ENCODE assay signal across 13 cellular contexts in genomic region chr13:73741111-73741510, GRCh38.
DNase-seq lines count a peak whose midpoint lies in the region; ATAC-seq and TF ChIP-seq lines count a peak whose summit lies in the region.
"Had no signal": no experiment of that assay in that cellular context is flagged by ENCODE, and none has a peak within 500 bp of the region (broad histone marks: within the 10 kb centered on the region; RNA-seq: fewer than 3 reads in every experiment).

No MANE protein-coding gene starts in this region.

- H3K36me3 Mint-ChIP-seq in activated naive CD8-positive, alpha-beta T cell treated with anti-CD3 and anti-CD28 coated beads, Interleukin-2, amount 50 U/mL, for 24 hours (ENCODE audit: low read depth) = peaks cover 3% of the 10 kb centered on the region

- no peak for ATAC-seq in Right ventricle myocardium superior (ENCODE audit: poor library complexity)
- ATAC-seq in activated naive CD8-positive, alpha-beta T cell treated with anti-CD3 and anti-CD28 coated beads, Interleukin-2, amount 50 U/mL, for 24 hours = no peak

- H3K4me1 ChIP-seq in left ventricle myocardium inferior = peaks cover 10% of the 10 kb centered on the region
- no peaks in the 10 kb centered on the region for H3K4me1 ChIP-seq in suprapubic skin
- H3K4me1 ChIP-seq: right atrium auricular region had no signal

- TF ChIP-seq CTCF in left ventricle myocardium inferior (IDR thresholded peaks at IDR 0.05; ENCODE audit: borderline replicate concordance) = no peak
- TF ChIP-seq CTCF in foreskin fibroblast (IDR thresholded peaks at IDR 0.05; ENCODE audit: low read depth, low read length) = no peak
- no peak for TF ChIP-seq CTCF in suprapubic skin (IDR thresholded peaks at IDR 0.05)

- peaks cover 33% of the 10 kb centered on the region for H3K4me1 Mint-ChIP-seq in activated naive CD8-positive, alpha-beta T cell treated with anti-CD3 and anti-CD28 coated beads, Interleukin-2, amount 50 U/mL, for 24 hours

- intact Hi-C loops in left ventricle myocardium inferior (cut with micrococcal nuclease) = no loop called here
- intact Hi-C loops in Right ventricle myocardium superior (cut with DNase I) = no loop called here

- no peaks in the 10 kb centered on the region for H3K36me3 ChIP-seq in left ventricle myocardium inferior
- no peaks in the 10 kb centered on the region for H3K36me3 ChIP-seq in suprapubic skin
- H3K36me3 ChIP-seq: right atrium auricular region had no signal

- no peaks in the 10 kb centered on the region for H3K27me3 Mint-ChIP-seq in activated naive CD8-positive, alpha-beta T cell treated with anti-CD3 and anti-CD28 coated beads, Interleukin-2, amount 50 U/mL, for 24 hours
- H3K27me3 Mint-ChIP-seq: activated CD4-positive, alpha-beta T cell treated with anti-CD3 and anti-CD28 coated beads, Interleukin-2, amount 10 ng/mL, durations not matched to agents 24 days and 14 days had no signal

- H3K4me3 ChIP-seq in left ventricle myocardium inferior (peak overlapping the region; percentile 10), foreskin fibroblast (ENCODE audit: low read depth in 1 of 2, low read length in 2 of 2) (peak overlapping the region; percentile 25 to 41), suprapubic skin (peak overlapping the region; percentile 3)
- H3K4me3 ChIP-seq: right atrium auricular region had no signal

- no peak for TF ChIP-seq POLR2A in suprapubic skin (IDR thresholded peaks at IDR 0.05)

- H3K4me3 Mint-ChIP-seq in activated naive CD8-positive, alpha-beta T cell treated with anti-CD3 and anti-CD28 coated beads, Interleukin-2, amount 50 U/mL, for 24 hours = peak overlapping the region; percentile 35
- H3K4me3 Mint-ChIP-seq: activated CD4-positive, alpha-beta T cell treated with anti-CD3 and anti-CD28 coated beads, Interleukin-2, amount 10 ng/mL, durations not matched to agents 24 days and 14 days; T-helper 2 cell treated with Interferon-gamma antibody and Interleukin-4, amounts not matched to agents 5 μg/mL and 100 μg/mL, for 36 hours had no signal

- H3K9me3 ChIP-seq in left ventricle myocardium inferior (replicated peaks) (no peaks in the 10 kb centered on the region), suprapubic skin (no peaks in the 10 kb centered on the region)
- H3K9me3 ChIP-seq: right atrium auricular region had no signal

- 56% methylated on average over 8 of the region's 8 CpGs for WGBS in suprapubic skin

- no peak overlapping the region for H3K27ac Mint-ChIP-seq in activated naive CD8-positive, alpha-beta T cell treated with anti-CD3 and anti-CD28 coated beads, Interleukin-2, amount 50 U/mL, for 24 hours
- H3K27ac Mint-ChIP-seq: activated CD4-positive, alpha-beta T cell treated with anti-CD3 and anti-CD28 coated beads, Interleukin-2, amount 10 ng/mL, durations not matched to agents 24 days and 14 days; T-helper 2 cell treated with Interferon-gamma antibody and Interleukin-4, amounts not matched to agents 5 μg/mL and 100 μg/mL, for 36 hours had no signal

- H3K27ac ChIP-seq in left ventricle myocardium inferior (replicated peaks) (no peak overlapping the region), suprapubic skin (no peak overlapping the region)
- H3K27ac ChIP-seq: epithelial cell of prostate, right atrium auricular region had no signal

- H3K9me3 Mint-ChIP-seq in activated naive CD8-positive, alpha-beta T cell treated with anti-CD3 and anti-CD28 coated beads, Interleukin-2, amount 50 U/mL, for 24 hours = no peaks in the 10 kb centered on the region
- H3K9me3 Mint-ChIP-seq: T-helper 2 cell treated with Interferon-gamma antibody and Interleukin-4, amounts not matched to agents 5 μg/mL and 100 μg/mL, for 36 hours had no signal

- H3K27me3 ChIP-seq in left ventricle myocardium inferior (ENCODE audit: low read depth) = no peaks in the 10 kb centered on the region
- no peaks in the 10 kb centered on the region for H3K27me3 ChIP-seq in suprapubic skin
- H3K27me3 ChIP-seq: right atrium auricular region had no signal

- TF ChIP-seq EP300 in suprapubic skin (IDR thresholded peaks at IDR 0.05) = no peak

- DNase-seq in left ventricle myocardium inferior (no peak), Right ventricle myocardium superior (no peak), foreskin fibroblast (peak in 1 of 2 donors; percentile 29), suprapubic skin (ENCODE audit: low spot score in 2 of 2) (no peak), OCI-M1 (lab: John Stamatoyannopoulos, UW) (no peak), LoVo (ENCODE audit: low spot score) (no peak), NCI-H1048 (lab: John Stamatoyannopoulos, UW) (no peak)
- DNase-seq in activated naive CD8-positive, alpha-beta T cell treated with anti-CD3 and anti-CD28 coated beads, Interleukin-2, amount 50 U/mL, for 24 hours = peak; percentile 7
- DNase-seq: activated CD4-positive, alpha-beta T cell treated with anti-CD3 and anti-CD28 coated beads, Interleukin-2, amount 10 ng/mL, durations not matched to agents 24 days and 14 days; activated effector memory CD4-positive, alpha-beta T cell treated with anti-CD3 and anti-CD28 coated beads, Interleukin-2, amount 50 U/mL, for 16 hours had no signal
